ENCODE assay signal across 6 cellular contexts in the genomic region with DNA sequence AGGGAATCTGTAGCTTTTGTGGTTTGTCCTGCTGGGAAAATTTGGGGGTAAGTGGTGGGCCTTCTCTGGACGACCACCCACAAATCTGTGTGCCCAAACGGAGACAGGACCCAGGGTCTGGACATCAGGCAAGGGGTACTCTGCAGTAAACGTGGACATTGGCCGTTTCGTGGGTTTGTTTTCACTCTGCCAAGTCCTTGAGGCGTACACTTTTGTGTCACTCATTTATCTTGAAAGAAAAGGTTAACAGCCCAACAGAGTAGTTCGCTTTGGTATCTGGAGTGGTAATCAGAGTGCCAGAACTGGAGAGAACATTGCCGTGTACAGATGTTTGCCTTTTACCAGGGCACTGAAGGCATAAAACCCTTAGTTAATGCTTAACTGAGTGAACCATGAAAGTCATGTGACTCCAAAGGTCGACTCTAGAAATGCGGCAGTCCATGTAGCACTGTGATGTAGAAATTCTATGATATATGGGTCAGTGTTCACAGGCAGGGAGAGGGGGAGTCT. TPM values are rescaled to one million over a fixed set of nuclear protein-coding genes. Genes with fewer than 3 reads are reported as not detected.
DNase-seq lines count a peak whose midpoint lies in the region; ATAC-seq and TF ChIP-seq lines count a peak whose summit lies in the region.

No MANE protein-coding gene starts in this region.

- no peak overlapping the region for H2AFZ ChIP-seq in GM23338

- H3F3A ChIP-seq in GM23338 (replicated peaks; ENCODE audit: low read depth) = peaks cover 11% of the 10 kb centered on the region

- DNase-seq in GM23338 (ENCODE audit: low spot score) = no peak
- DNase-seq in T-helper 2 cell treated with Interferon-gamma antibody and Interleukin-4, amounts not matched to agents 5 μg/mL and 100 μg/mL, for 36 hours (ENCODE audit: low spot score) = no peak
- no peak for DNase-seq in stimulated activated CD4-positive, alpha-beta T cell treated with anti-CD3 and anti-CD28 coated beads, Interleukin-2, amount 100 ng/mL, for 48 hours
- DNase-seq in NCI-H1694 treated with DMSO at 0.1 percent for 48 hours (lab: John Stamatoyannopoulos, UW) = no peak

- H3K27me3 ChIP-seq in GM23338 (ENCODE audit: insufficient read depth) (no peaks in the 10 kb centered on the region), layer of hippocampus (ENCODE audit: control insufficient read depth, insufficient read depth, low read length) (no peaks in the 10 kb centered on the region)

- H3K27ac Mint-ChIP-seq in GM23338 = peak overlapping the region; percentile 93
- peak overlapping the region; percentile 74 for H3K27ac Mint-ChIP-seq in T-helper 2 cell treated with Interferon-gamma antibody and Interleukin-4, amounts not matched to agents 5 μg/mL and 100 μg/mL, for 36 hours

- no peaks in the 10 kb centered on the region for H3K36me3 ChIP-seq in GM23338 (ENCODE audit: insufficient read depth)

- H3K27me3 Mint-ChIP-seq in GM23338 (ENCODE audit: insufficient read depth, low read depth, poor library complexity) = peaks cover 17% of the 10 kb centered on the region
- H3K27me3 Mint-ChIP-seq in T-helper 2 cell treated with Interferon-gamma antibody and Interleukin-4, amounts not matched to agents 5 μg/mL and 100 μg/mL, for 36 hours (ENCODE audit: low read depth) = no peaks in the 10 kb centered on the region

- H4K20me1 ChIP-seq in GM23338 (replicated peaks; ENCODE audit: insufficient read depth) = peaks cover 30% of the 10 kb centered on the region

- H3K4me3 Mint-ChIP-seq in GM23338 = peak overlapping the region; percentile 93
- peak overlapping the region; percentile 74 for H3K4me3 Mint-ChIP-seq in T-helper 2 cell treated with Interferon-gamma antibody and Interleukin-4, amounts not matched to agents 5 μg/mL and 100 μg/mL, for 36 hours

- no peaks in the 10 kb centered on the region for H3K9me3 Mint-ChIP-seq in GM23338
- H3K9me3 Mint-ChIP-seq in T-helper 2 cell treated with Interferon-gamma antibody and Interleukin-4, amounts not matched to agents 5 μg/mL and 100 μg/mL, for 36 hours = no peaks in the 10 kb centered on the region

- H3K36me3 Mint-ChIP-seq in GM23338 (ENCODE audit: low read depth) = no peaks in the 10 kb centered on the region
- peaks cover 9% of the 10 kb centered on the region for H3K36me3 Mint-ChIP-seq in T-helper 2 cell treated with Interferon-gamma antibody and Interleukin-4, amounts not matched to agents 5 μg/mL and 100 μg/mL, for 36 hours (ENCODE audit: low read depth)

- H3K9me2 ChIP-seq in GM23338 (ENCODE audit: insufficient read depth) = no peaks in the 10 kb centered on the region

- H3K4me1 ChIP-seq in GM23338 (ENCODE audit: insufficient read depth) = peaks cover 41% of the 10 kb centered on the region

- H3K27ac ChIP-seq in GM23338 (ENCODE audit: low read depth) (peak overlapping the region; percentile 92), layer of hippocampus (ENCODE audit: low read depth, low read length) (peak overlapping the region; percentile 97)

- H3K4me3 ChIP-seq in GM23338 = peak overlapping the region; percentile 89

- no peak for TF ChIP-seq CTCF in GM23338 (conservative IDR thresholded peaks at IDR 0.05; ENCODE audit: low read depth in 2 of 2)

- H3K4me2 ChIP-seq in GM23338 = peak overlapping the region; percentile 83

- H3K4me1 Mint-ChIP-seq in GM23338 = peaks cover 36% of the 10 kb centered on the region
- peaks cover 39% of the 10 kb centered on the region for H3K4me1 Mint-ChIP-seq in T-helper 2 cell treated with Interferon-gamma antibody and Interleukin-4, amounts not matched to agents 5 μg/mL and 100 μg/mL, for 36 hours (ENCODE audit: low read depth)

- no peak for ATAC-seq in GM23338
- ATAC-seq in HG03378 (IDR thresholded peaks at IDR 0.05; ENCODE audit: unreplicated experiment) = no peak

- H3K79me2 ChIP-seq in GM23338 (replicated peaks; ENCODE audit: insufficient read depth) = peaks cover 52% of the 10 kb centered on the region

TF ChIP-seq in GM23338, 12 proteins besides CTCF, POLR2A, EP300 and RAD21:
- TF ChIP-seq EZH2 (IDR thresholded peaks at IDR 0.05; ENCODE audit: low read depth, unreplicated experiment) = no peak
- no peak for TF ChIP-seq CREB1 (CRISPR knock-in tag; IDR thresholded peaks at IDR 0.05; ENCODE audit: low read depth)

RNA-seq across cellular contexts. Expression of gene NAA60, which starts 15.4 kb away (rescaled TPM):
- 32.4 and 42.6 TPM in 2 replicates for total RNA-seq in GM23338 (2014; rRNA removed; shearing (Covaris generic))
- polyA plus RNA-seq in GM23338 (2016; fragmentation: Nextera tagmentation; extraction: Ambion mirVana) = 36.5 and 40.3 TPM in 2 replicates

RNA-seq across cellular contexts. Expression of gene ZNF597, which starts 15.6 kb away (rescaled TPM):
- total RNA-seq in GM23338 (2014; rRNA removed; shearing (Covaris generic)) = 2.4 and 3.8 TPM in 2 replicates
- 0.87 and 1.2 TPM in 2 replicates for polyA plus RNA-seq in GM23338 (2016; fragmentation: Nextera tagmentation; extraction: Ambion mirVana)

RNA-seq across cellular contexts. Expression of gene C16orf90, which starts 36.4 kb away (rescaled TPM):
- total RNA-seq in GM23338 (2014; rRNA removed; shearing (Covaris generic)) = not detected in 2 replicates
- polyA plus RNA-seq in GM23338 (2016; fragmentation: Nextera tagmentation; extraction: Ambion mirVana) = not detected in 2 replicates

RNA-seq across cellular contexts. Expression of gene CLUAP1, which starts 41.9 kb away (rescaled TPM):
- 3.8 and 7.8 TPM in 2 replicates for total RNA-seq in GM23338 (2014; rRNA removed; shearing (Covaris generic))
- 10.9 and 11.3 TPM in 2 replicates for polyA plus RNA-seq in GM23338 (2016; fragmentation: Nextera tagmentation; extraction: Ambion mirVana)

RNA-seq across cellular contexts. Expression of gene ZNF174, which starts 57.9 kb away (rescaled TPM):
- total RNA-seq in GM23338 (2014; rRNA removed; shearing (Covaris generic)) = 13.2 and 13.8 TPM in 2 replicates
- polyA plus RNA-seq in GM23338 (2016; fragmentation: Nextera tagmentation; extraction: Ambion mirVana) = 9.0 and 10.8 TPM in 2 replicates
